24 cellular contexts compared by ENCODE assay signal in the genomic region with DNA sequence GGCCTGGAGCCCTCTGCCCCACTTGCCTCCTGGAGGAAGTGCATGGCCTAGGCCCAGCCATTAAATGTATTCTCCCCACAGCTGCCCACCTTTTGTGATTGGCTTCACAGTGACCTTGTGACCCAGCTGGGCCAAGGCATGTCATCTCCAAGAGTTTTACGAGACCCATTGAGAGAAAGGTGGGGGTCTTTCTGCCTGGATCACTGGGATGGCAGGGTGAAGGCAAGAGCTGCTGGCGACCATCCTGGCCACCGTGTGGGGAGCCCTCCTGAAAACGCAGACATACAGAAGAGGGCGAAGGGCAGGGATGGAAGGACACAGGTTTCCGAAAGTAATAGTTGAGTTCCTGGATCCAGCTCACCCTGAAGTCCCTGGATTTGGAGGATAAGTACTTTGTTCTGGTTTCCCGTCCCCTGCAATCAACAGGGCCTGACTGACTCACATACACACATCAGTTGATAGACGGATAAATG. TPM values are rescaled to one million over a fixed set of nuclear protein-coding genes. Genes with fewer than 3 reads are reported as not detected.
DNase-seq lines count a peak whose midpoint lies in the region; ATAC-seq and TF ChIP-seq lines count a peak whose summit lies in the region.
"Had no signal": no experiment of that assay in that cellular context is flagged by ENCODE, and none has a peak within 500 bp of the region (broad histone marks: within the 10 kb centered on the region; RNA-seq: fewer than 3 reads in every experiment).

No MANE protein-coding gene starts in this region.

- WGBS in gastroesophageal sphincter (ENCODE audit: low coverage in 1 of 2), 2 donors = 90 to 92% methylated on average over 4 to 7 of the region's 8 CpGs

- H3K36me3 ChIP-seq in neural progenitor cell (no peaks in the 10 kb centered on the region), PC-3 (ENCODE audit: low read depth, low read length) (no peaks in the 10 kb centered on the region), gastroesophageal sphincter (no peaks in the 10 kb centered on the region)

- no peaks in the 10 kb centered on the region for H3K9me3 ChIP-seq in neural progenitor cell (ENCODE audit: low read depth)
- H3K9me3 ChIP-seq in PC-3 (ENCODE audit: low read length) = no peaks in the 10 kb centered on the region
- no peaks in the 10 kb centered on the region for H3K9me3 ChIP-seq in gastroesophageal sphincter

- BruUV-seq in PC-3 (replicated peaks; lab: Mats Ljungman, UMichigan) = no TSS peak

- H3K9me2 ChIP-seq in PC-3 (replicated peaks; ENCODE audit: low read length) = no peaks in the 10 kb centered on the region

- TF ChIP-seq CTCF in natural killer cell (IDR thresholded peaks at IDR 0.05) (no peak), RWPE1 (conservative IDR thresholded peaks at IDR 0.05; ENCODE audit: low read depth) (no peak), neural progenitor cell (IDR thresholded peaks at IDR 0.05) (no peak), PC-3 (conservative IDR thresholded peaks at IDR 0.05; ENCODE audit: low read depth, low read length) (no peak), gastroesophageal sphincter (IDR thresholded peaks at IDR 0.05) (no peak)

- H3K4me2 ChIP-seq in neural progenitor cell = no peak overlapping the region
- H3K4me2 ChIP-seq in PC-3 (ENCODE audit: low read length) = no peak overlapping the region

- H3K36me3 Mint-ChIP-seq in natural killer cell treated with Interleukin-12 subunit alpha and Interleukin-12 subunit beta and Interleukin-15 and Interleukin-18, amount 100 ng/mL, for 72 hours = no peaks in the 10 kb centered on the region
- no peaks in the 10 kb centered on the region for H3K36me3 Mint-ChIP-seq in natural killer cell
- H3K36me3 Mint-ChIP-seq in neural progenitor cell = no peaks in the 10 kb centered on the region
- H3K36me3 Mint-ChIP-seq: CD4-positive, CD25-positive, alpha-beta regulatory T cell had no signal

- CTCF ChIA-PET in RWPE1 (lab: Yijun Ruan, JAX) (interaction anchor here (0.5 to 1.0 kb wide), 2 partner anchors 29 to 1106 kb away, joined by 3 read pairs; no protein-coding TSS in a partner anchor), PC-3 (lab: Charles Lee) (no interaction called here)

- TF ChIP-seq POLR2A in gastroesophageal sphincter (IDR thresholded peaks at IDR 0.05) = no peak

- TF ChIP-seq EP300 in gastroesophageal sphincter (IDR thresholded peaks at IDR 0.05) = no peak

- H3K9me3 Mint-ChIP-seq in natural killer cell treated with Interleukin-12 subunit alpha and Interleukin-12 subunit beta and Interleukin-15 and Interleukin-18, amount 100 ng/mL, for 72 hours = no peaks in the 10 kb centered on the region
- H3K9me3 Mint-ChIP-seq in natural killer cell = no peaks in the 10 kb centered on the region
- H3K9me3 Mint-ChIP-seq in neural progenitor cell = no peaks in the 10 kb centered on the region

- H4K20me1 ChIP-seq in neural progenitor cell (ENCODE audit: low read depth) (no peaks in the 10 kb centered on the region), PC-3 (ENCODE audit: low read length) (no peaks in the 10 kb centered on the region)

- peaks cover 2% of the 10 kb centered on the region for H3F3A ChIP-seq in neural progenitor cell (ENCODE audit: low read depth)
- H3F3A ChIP-seq in PC-3 (ENCODE audit: low read length, unreplicated experiment) = no peaks in the 10 kb centered on the region

- POLR2A ChIA-PET in RWPE1 (lab: Yijun Ruan, JAX; ENCODE audit: low non-redundant PET) (no interaction called here), PC-3 (lab: Charles Lee; ENCODE audit: unreplicated experiment) (no interaction called here)

- H3K27me3 ChIP-seq in neural progenitor cell (no peaks in the 10 kb centered on the region), PC-3 (ENCODE audit: low read length) (peaks cover 74% of the 10 kb centered on the region), gastroesophageal sphincter (peaks cover 34% of the 10 kb centered on the region)

- H3K27me3 Mint-ChIP-seq in natural killer cell treated with Interleukin-12 subunit alpha and Interleukin-12 subunit beta and Interleukin-15 and Interleukin-18, amount 100 ng/mL, for 72 hours = peaks cover 21 to 39% of the 10 kb centered on the region in 2 donors
- peaks cover 28 to 41% of the 10 kb centered on the region in 2 donors for H3K27me3 Mint-ChIP-seq in natural killer cell (ENCODE audit: low read depth in 2 of 2)
- H3K27me3 Mint-ChIP-seq in neural progenitor cell (ENCODE audit: insufficient read depth, low read depth) = peaks cover 16% of the 10 kb centered on the region

- intact Hi-C loops in natural killer cell (cut with micrococcal nuclease) (no loop called here), PC-3 (cut with micrococcal nuclease) (no loop called here)

- ATAC-seq in natural killer cell treated with Interleukin-12 subunit alpha and Interleukin-12 subunit beta and Interleukin-15 and Interleukin-18, amount 100 ng/mL, for 72 hours = no peak
- ATAC-seq in natural killer cell (no peak), PC-3 (no peak), gastroesophageal sphincter (no peak), GM19035 (IDR thresholded peaks at IDR 0.05; ENCODE audit: unreplicated experiment) (no peak)
- ATAC-seq: GM12878, HCT116 had no signal

- H2AFZ ChIP-seq in neural progenitor cell (replicated peaks) (no peak overlapping the region), PC-3 (ENCODE audit: low read length) (no peak overlapping the region)

- H3K79me2 ChIP-seq in neural progenitor cell (ENCODE audit: low read depth) = no peaks in the 10 kb centered on the region
- H3K79me2 ChIP-seq in PC-3 (ENCODE audit: low read length) = no peaks in the 10 kb centered on the region

- H3K27ac Mint-ChIP-seq in natural killer cell treated with Interleukin-12 subunit alpha and Interleukin-12 subunit beta and Interleukin-15 and Interleukin-18, amount 100 ng/mL, for 72 hours = no peak overlapping the region
- H3K27ac Mint-ChIP-seq in natural killer cell = peak overlapping the region in 1 of 2 donors; percentile 11
- peak overlapping the region; percentile 51 for H3K27ac Mint-ChIP-seq in neural progenitor cell
- H3K27ac Mint-ChIP-seq: B cell; CD4-positive, CD25-positive, alpha-beta regulatory T cell had no signal

- no peak for DNase-seq in natural killer cell treated with Interleukin-12 subunit alpha and Interleukin-12 subunit beta and Interleukin-15 and Interleukin-18, amount 100 ng/mL, for 72 hours (ENCODE audit: low spot score)
- DNase-seq in natural killer cell (no peak), RWPE1 (ENCODE audit: low spot score) (no peak), neural progenitor cell (ENCODE audit: low spot score) (no peak), PC-3 (no peak)
- DNase-seq: CD4-positive, CD25-positive, alpha-beta regulatory T cell; COR-L47; DMS 273 treated with DMSO at 0.1 percent for 48 hours; KG1; NCI-H1092 treated with DMSO at 0.1 percent for 48 hours; NCI-H1436 treated with DMSO at 0.1 percent for 48 hours; NCI-H1930; NCI-H748 treated with DMSO at 0.1 percent for 48 hours; NK-92 treated with Interleukin-12 subunit alpha and Interleukin-12 subunit beta, amount 100 ng/mL, for 24 hours; OCI-M1; SHP77; SW 1271 had no signal

- peaks cover 6% of the 10 kb centered on the region for H3K4me1 ChIP-seq in neural progenitor cell
- no peaks in the 10 kb centered on the region for H3K4me1 ChIP-seq in PC-3 (ENCODE audit: insufficient read depth, low read length)
- no peaks in the 10 kb centered on the region for H3K4me1 ChIP-seq in gastroesophageal sphincter

- H3K4me3 Mint-ChIP-seq in natural killer cell treated with Interleukin-12 subunit alpha and Interleukin-12 subunit beta and Interleukin-15 and Interleukin-18, amount 100 ng/mL, for 72 hours = peak overlapping the region; percentile 12
- H3K4me3 Mint-ChIP-seq in natural killer cell = no peak overlapping the region
- H3K4me3 Mint-ChIP-seq in neural progenitor cell = no peak overlapping the region
- H3K4me3 Mint-ChIP-seq: B cell; CD4-positive, CD25-positive, alpha-beta regulatory T cell had no signal

- H3K27ac ChIP-seq in RWPE1 (peak overlapping the region; percentile 5; the same call in 1 of the 2 replicates), neural progenitor cell (no peak overlapping the region), PC-3 (ENCODE audit: low read length) (no peak overlapping the region), gastroesophageal sphincter (no peak overlapping the region)

- H3K4me3 ChIP-seq in neural progenitor cell (no peak overlapping the region), PC-3 (ENCODE audit: low read length) (no peak overlapping the region), gastroesophageal sphincter (no peak overlapping the region)
- H3K4me3 ChIP-seq: GM12878 had no signal

- no peak overlapping the region for H3K9ac ChIP-seq in neural progenitor cell
- H3K9ac ChIP-seq in PC-3 (ENCODE audit: low read length) = no peak overlapping the region

- peaks cover 10 to 25% of the 10 kb centered on the region in 2 donors for H3K4me1 Mint-ChIP-seq in natural killer cell treated with Interleukin-12 subunit alpha and Interleukin-12 subunit beta and Interleukin-15 and Interleukin-18, amount 100 ng/mL, for 72 hours (ENCODE audit: low read depth in 2 of 2)
- H3K4me1 Mint-ChIP-seq in natural killer cell (peaks cover 0 to 25% of the 10 kb centered on the region in 2 donors), neural progenitor cell (peaks cover 20% of the 10 kb centered on the region)
- H3K4me1 Mint-ChIP-seq: B cell; CD4-positive, CD25-positive, alpha-beta regulatory T cell had no signal

RNA-seq across cellular contexts. Expression of a gene that starts 12.3 kb away (rescaled TPM):
- not detected for total RNA-seq in natural killer cell treated with Interleukin-12 subunit alpha and Interleukin-12 subunit beta and Interleukin-15 and Interleukin-18, amount 100 ng/mL, for 72 hours
- total RNA-seq in natural killer cell = not detected
- not detected in 2 replicates for total RNA-seq in neural progenitor cell (ENCODE audit: low replicate concordance)
- total RNA-seq in PC-3 (2014; rRNA removed) = not detected in 2 replicates
- total RNA-seq in gastroesophageal sphincter = not detected
- total RNA-seq: B cell; CD4-positive, CD25-positive, alpha-beta regulatory T cell; GM12878; HT1080; NCI-H460 had no signal

RNA-seq across cellular contexts. Expression of a gene that starts 33.7 kb away (rescaled TPM):
- total RNA-seq in natural killer cell treated with Interleukin-12 subunit alpha and Interleukin-12 subunit beta and Interleukin-15 and Interleukin-18, amount 100 ng/mL, for 72 hours = 10 to 100 TPM; 43.6 to 86.0 TPM
- total RNA-seq in natural killer cell (10 to 100 TPM; 50.3 to 66.8 (median 52.5) TPM), neural progenitor cell (ENCODE audit: low replicate concordance) (50.2 and 77.6 TPM in 2 replicates), PC-3 (2014; rRNA removed) (99.8 and 183 TPM in 2 replicates), gastroesophageal sphincter (10 to 100 TPM; 16.5 to 30.4 (median 25.1) TPM)

RNA-seq across cellular contexts. Expression of a gene that starts 50.9 kb away (rescaled TPM):
- total RNA-seq in natural killer cell treated with Interleukin-12 subunit alpha and Interleukin-12 subunit beta and Interleukin-15 and Interleukin-18, amount 100 ng/mL, for 72 hours = not detected
- total RNA-seq in natural killer cell (not detected), neural progenitor cell (ENCODE audit: low replicate concordance) (11.2 and 31.1 TPM in 2 replicates), PC-3 (2014; rRNA removed) (not detected in 2 replicates), gastroesophageal sphincter (10 to 100 TPM in 1 of 4 donors, 1 to 10 TPM in 2, under 1 TPM in 1; 0.16 to 10.8 (median 5.0) TPM)
- total RNA-seq: B cell; CD4-positive, CD25-positive, alpha-beta regulatory T cell had no signal
